2 cellular contexts compared by ENCODE assay signal in genomic region chr17:76473541-76473985, GRCh38.
TF ChIP-seq lines count a peak whose summit lies in the region.

No MANE protein-coding gene starts in this region.

TF ChIP-seq in IMR-90, 13 proteins besides CTCF, POLR2A, EP300 and RAD21:
- TF ChIP-seq, protein P1, sequence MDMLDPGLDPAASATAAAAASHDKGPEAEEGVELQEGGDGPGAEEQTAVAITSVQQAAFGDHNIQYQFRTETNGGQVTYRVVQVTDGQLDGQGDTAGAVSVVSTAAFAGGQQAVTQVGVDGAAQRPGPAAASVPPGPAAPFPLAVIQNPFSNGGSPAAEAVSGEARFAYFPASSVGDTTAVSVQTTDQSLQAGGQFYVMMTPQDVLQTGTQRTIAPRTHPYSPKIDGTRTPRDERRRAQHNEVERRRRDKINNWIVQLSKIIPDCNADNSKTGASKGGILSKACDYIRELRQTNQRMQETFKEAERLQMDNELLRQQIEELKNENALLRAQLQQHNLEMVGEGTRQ (IDR thresholded peaks at IDR 0.05; ENCODE audit: low read depth, low read length), result no peak
- peak; percentile 44 for TF ChIP-seq SMC3 (IDR thresholded peaks at IDR 0.05; ENCODE audit: low read depth, low read length)

TF ChIP-seq in H1, 55 proteins besides CTCF, POLR2A, EP300 and RAD21:
- TF ChIP-seq ASH2L (IDR thresholded peaks at IDR 0.05; ENCODE audit: low read length) (no peak), CHD2 (IDR thresholded peaks at IDR 0.05; ENCODE audit: low read length) (no peak), MAX (IDR thresholded peaks at IDR 0.05) (peak; percentile 64), KDM5A (IDR thresholded peaks at IDR 0.05; ENCODE audit: low read length) (no peak), SP2 (IDR thresholded peaks at IDR 0.05; ENCODE audit: low read length) (no peak), ATF2 (IDR thresholded peaks at IDR 0.05; ENCODE audit: low read length) (no peak), RNF2 (IDR thresholded peaks at IDR 0.05; ENCODE audit: borderline replicate concordance, low read depth, low read length, missing control alignments, poor library complexity, severe bottlenecking) (no peak), TAF7 (optimal IDR thresholded peaks at IDR 0.05; ENCODE audit: borderline replicate concordance, low read depth, low read length) (no peak), JUND (IDR thresholded peaks at IDR 0.05; ENCODE audit: low read length) (0 out of 2 replicates have a peak, but pooled peaks have one; percentile 10), SAP30 (IDR thresholded peaks at IDR 0.05; ENCODE audit: insufficient read depth, insufficient replicate concordance, low read length) (no peak), RFX5 (IDR thresholded peaks at IDR 0.05; ENCODE audit: borderline replicate concordance, low read depth, low read length) (no peak), BACH1 (IDR thresholded peaks at IDR 0.05; ENCODE audit: low read length) (no peak), SIN3A (conservative IDR thresholded peaks at IDR 0.05 in 1 of 2, IDR thresholded peaks at IDR 0.05 in 1 of 2; ENCODE audit: low read depth in 1 of 2, low read length in 2 of 2) (no peak)
TF ChIP-seq in H1: peak in this region for 2.
